1 cellular context compared by ENCODE assay signal in the genomic region with DNA sequence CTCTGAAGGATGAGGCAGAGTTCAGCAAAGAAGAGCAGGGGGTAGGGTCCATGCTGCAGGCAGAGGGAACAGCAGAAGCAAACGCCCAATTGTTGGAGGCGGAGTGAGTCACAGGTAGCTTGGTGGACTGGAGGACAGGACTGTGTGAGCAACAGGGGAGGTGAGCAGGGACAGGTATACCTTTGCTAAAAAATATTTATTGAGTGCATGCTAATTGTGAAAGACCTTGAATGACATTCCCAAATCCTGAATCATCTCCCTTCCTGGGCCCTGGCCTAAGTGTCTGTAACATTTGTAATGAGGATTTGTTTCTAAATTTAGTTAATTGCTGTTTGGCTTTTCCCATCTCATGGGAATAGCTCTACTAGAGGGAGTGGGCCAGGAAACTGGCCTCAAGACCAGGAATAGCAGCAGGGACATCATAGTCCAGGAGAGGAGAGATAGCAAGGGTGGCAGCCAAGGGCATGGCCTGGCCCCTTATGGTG.
A peak's percentile ranks its signal among the peaks of the same experiment; 100 is the strongest.
TF ChIP-seq lines count a peak whose summit lies in the region.

No MANE protein-coding gene starts in this region.

TF ChIP-seq in HCT116, 20 proteins besides CTCF, POLR2A, EP300 and RAD21 (continued from another document):
- TF ChIP-seq CEBPB (IDR thresholded peaks at IDR 0.05; ENCODE audit: low read depth) = peak; percentile 61
